In genomic region chrX:98516120-98516519, GRCh38 we compare ENCODE assay signal across 25 cellular contexts.
"Had no signal": no experiment of that assay in that cellular context is flagged by ENCODE, and none has a peak within 500 bp of the region (broad histone marks: within the 10 kb centered on the region; RNA-seq: fewer than 3 reads in every experiment).

No MANE protein-coding gene starts in this region.

- H3K9me3 ChIP-seq: ovary, psoas muscle, sigmoid colon, stomach, thoracic aorta, thyroid gland, tibial nerve, upper lobe of left lung, uterus had no signal

- H3K27ac ChIP-seq: neural progenitor cell, ovary, parathyroid adenoma, psoas muscle, sigmoid colon, stomach, thoracic aorta, thyroid gland, tibial nerve, upper lobe of left lung, uterus had no signal

- H3K9ac ChIP-seq: neural progenitor cell, parathyroid adenoma had no signal

- H3K27me3 ChIP-seq: neural progenitor cell, ovary, sigmoid colon, stomach, thyroid gland, tibial nerve, upper lobe of left lung, uterus had no signal

- H3K36me3 ChIP-seq: neural progenitor cell, ovary, sigmoid colon, stomach, thoracic aorta, thyroid gland, tibial nerve, upper lobe of left lung, uterus had no signal

- H2AFZ ChIP-seq: neural progenitor cell, parathyroid adenoma had no signal

- H3K4me2 ChIP-seq: neural progenitor cell had no signal

- H3K79me2 ChIP-seq: parathyroid adenoma had no signal

- ATAC-seq: naive thymus-derived CD4-positive, alpha-beta T cell; natural killer cell; psoas muscle; right cardiac atrium; stimulated activated effector memory CD8-positive, alpha-beta T cell treated with anti-CD3 and anti-CD28 coated beads, Interleukin-12 subunit alpha, Interleukin-12 subunit beta, amount 100 ng/mL, for 72 hours; stimulated activated naive B cell treated with anti-CD40 and anti-IgM and Interleukin-4, amounts not matched to agents 10 μg/mL and 1 μg/mL and 100 μg/mL, for 72 hours had no signal

- DNase-seq: naive thymus-derived CD4-positive, alpha-beta T cell; natural killer cell; occipital lobe; ovary; posterior cingulate gyrus; psoas muscle; right cardiac atrium; sigmoid colon; small intestine; stimulated activated CD4-positive, alpha-beta T cell treated with anti-CD3 and anti-CD28 coated beads, Interleukin-15, amount 100 ng/mL, for 24 hours; stimulated activated CD4-positive, alpha-beta T cell treated with anti-CD3 and anti-CD28 coated beads, Interleukin-2, amount 100 ng/mL, for 24 hours; stimulated activated CD4-positive, alpha-beta T cell treated with anti-CD3 and anti-CD28 coated beads, Interleukin-2, amount 100 ng/mL, for 48 hours; stimulated activated CD4-positive, alpha-beta T cell treated with anti-CD3 and anti-CD28 coated beads, Interleukin-4, amount 100 ng/mL, for 24 hours; stimulated activated naive B cell treated with anti-CD40 and anti-IgM and Interleukin-4, amounts not matched to agents 10 μg/mL and 1 μg/mL and 100 μg/mL, for 72 hours; stimulated activated naive CD4-positive, alpha-beta T cell treated with Interleukin-2 at 50 U/mL for 16 hours; stomach; thyroid gland; trophoblast cell; upper lobe of left lung; uterus had no signal

- H3K4me3 ChIP-seq: neural progenitor cell, ovary, psoas muscle, sigmoid colon, stomach, thoracic aorta, thyroid gland, tibial nerve, upper lobe of left lung, uterus had no signal

- H3K4me1 ChIP-seq: neural progenitor cell, parathyroid adenoma, psoas muscle, sigmoid colon, stomach, thyroid gland, tibial nerve, upper lobe of left lung, uterus had no signal
